Comparison of ENCODE assay signal across 1 cellular context in genomic region chr9:81801190-81801589, GRCh38.
TF ChIP-seq lines count a peak whose summit lies in the region.

No MANE protein-coding gene starts in this region.

TF ChIP-seq in SK-N-SH treated with all-trans-retinoic acid at 6 μM for 48 hours, 23 proteins besides CTCF, POLR2A, EP300 and RAD21 (continued from another document):
- TF ChIP-seq TSHZ2 (CRISPR knock-in tag; IDR thresholded peaks at IDR 0.05) (no peak), PPARA (CRISPR knock-in tag; IDR thresholded peaks at IDR 0.05; ENCODE audit: borderline replicate concordance) (no peak)
